ENCODE assay signal across 6 cellular contexts in genomic region chr16:16884451-16884850, GRCh38.
"Had no signal": no experiment of that assay in that cellular context is flagged by ENCODE, and none has a peak within 500 bp of the region (broad histone marks: within the 10 kb centered on the region; RNA-seq: fewer than 3 reads in every experiment).

No MANE protein-coding gene starts in this region.

- H3K9me3 Mint-ChIP-seq: IgD-negative memory B cell had no signal

- ATAC-seq: HepG2, K562 had no signal

- H3K27ac Mint-ChIP-seq: IgD-negative memory B cell had no signal

- H3K36me3 Mint-ChIP-seq: IgD-negative memory B cell had no signal

- H3K4me3 Mint-ChIP-seq: IgD-negative memory B cell had no signal

- H3K27ac ChIP-seq: HL-60 had no signal

- DNase-seq: IMR-90, KBM-7 had no signal

- H3K4me3 ChIP-seq: K562 had no signal

- H3K4me1 Mint-ChIP-seq: IgD-negative memory B cell had no signal
